In the genomic region with DNA sequence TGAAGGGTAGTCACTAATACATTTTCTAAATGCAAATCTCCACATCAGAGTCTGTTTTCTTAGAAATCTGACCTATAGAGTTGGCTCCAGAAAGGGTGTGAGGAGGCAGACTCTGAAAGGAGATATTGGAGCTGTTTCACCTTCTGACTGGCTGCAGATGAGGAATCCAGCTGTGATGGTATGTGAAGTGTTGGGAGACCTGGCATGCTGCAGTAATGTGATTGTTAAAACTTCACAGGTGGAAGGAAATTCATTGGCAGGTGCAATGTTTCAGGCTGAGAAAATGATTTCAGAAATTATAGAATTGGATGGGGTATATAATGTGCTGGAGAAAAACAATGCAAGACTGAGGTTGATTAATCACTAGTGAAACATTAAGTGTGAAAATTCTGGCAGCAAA, we compare ENCODE assay signal across 22 cellular contexts.
"Had no signal": no experiment of that assay in that cellular context is flagged by ENCODE, and none has a peak within 500 bp of the region (broad histone marks: within the 10 kb centered on the region; RNA-seq: fewer than 3 reads in every experiment).

No MANE protein-coding gene starts in this region.

- H3K36me3 ChIP-seq: adrenal gland, Peyer's patch, SJCRH30 had no signal

- H3K4me2 ChIP-seq: SK-N-SH had no signal

- ATAC-seq: activated CD4-positive, alpha-beta T cell treated with anti-CD3 and anti-CD28 coated beads for 36 hours; activated CD8-positive, alpha-beta T cell treated with anti-CD3 and anti-CD28 coated beads for 36 hours; activated T-cell treated with anti-CD3 and anti-CD28 coated beads, Interleukin-2, amount 50 U/mL, for 72 hours had no signal

- H3K9ac ChIP-seq: SK-N-SH had no signal

- H3K36me3 Mint-ChIP-seq: activated naive CD8-positive, alpha-beta T cell treated with anti-CD3 and anti-CD28 coated beads, Interleukin-2, amount 10 ng/mL, durations not matched to agents 7 days and 5 days had no signal

- H3K9me2 ChIP-seq: SK-N-SH had no signal

- H3K27me3 ChIP-seq: adrenal gland, Peyer's patch, SJCRH30 had no signal

- DNase-seq: activated CD4-positive, alpha-beta T cell treated with anti-CD3 and anti-CD28 coated beads for 36 hours; activated CD4-positive, alpha-beta T cell treated with anti-CD3 and anti-CD28 coated beads, Interleukin-2, amount 50 U/mL, for 1 hour; activated CD8-positive, alpha-beta memory T cell treated with anti-CD3 and anti-CD28 coated beads, Interleukin-2, amount 50 U/mL, for 4 hours; activated CD8-positive, alpha-beta T cell treated with anti-CD3 and anti-CD28 coated beads for 36 hours; activated naive CD4-positive, alpha-beta T cell treated with anti-CD3 and anti-CD28 coated beads, Interleukin-2, amount 50 U/mL, for 16 hours; activated naive CD8-positive, alpha-beta T cell treated with anti-CD3 and anti-CD28 coated beads, Interleukin-2, amount 10 ng/mL, durations not matched to agents 7 days and 5 days; activated T-cell treated with anti-CD3 and anti-CD28 coated beads, Interleukin-2, amount 50 U/mL, for 72 hours; adrenal gland; anterior cingulate cortex; KBM-7; NCI-H1048; NCI-H146; NCI-H187 treated with DMSO at 0.1 percent for 48 hours; NCI-H2081 treated with DMSO at 0.1 percent for 48 hours; NCI-H510A treated with DMSO at 0.1 percent for 48 hours; Peyer's patch; Right ventricle myocardium superior; SJCRH30; SK-N-SH; T-helper 1 cell had no signal

- H3K27ac ChIP-seq: adrenal gland, Peyer's patch, RWPE1, SJCRH30, VCaP had no signal

- H3K9me3 Mint-ChIP-seq: activated CD8-positive, alpha-beta T cell treated with anti-CD3 and anti-CD28 coated beads for 36 hours; activated naive CD8-positive, alpha-beta T cell treated with anti-CD3 and anti-CD28 coated beads, Interleukin-2, amount 10 ng/mL, durations not matched to agents 7 days and 5 days had no signal

- H3K4me3 ChIP-seq: adrenal gland, Peyer's patch, SJCRH30 had no signal

- H3K4me3 Mint-ChIP-seq: activated CD4-positive, alpha-beta T cell treated with anti-CD3 and anti-CD28 coated beads for 36 hours; activated CD8-positive, alpha-beta T cell treated with anti-CD3 and anti-CD28 coated beads for 36 hours; activated naive CD8-positive, alpha-beta T cell treated with anti-CD3 and anti-CD28 coated beads, Interleukin-2, amount 10 ng/mL, durations not matched to agents 7 days and 5 days; activated T-cell treated with anti-CD3 and anti-CD28 coated beads, Interleukin-2, amount 50 U/mL, for 72 hours had no signal

- H3K27ac Mint-ChIP-seq: activated CD4-positive, alpha-beta T cell treated with anti-CD3 and anti-CD28 coated beads for 36 hours; activated CD8-positive, alpha-beta T cell treated with anti-CD3 and anti-CD28 coated beads for 36 hours; activated naive CD8-positive, alpha-beta T cell treated with anti-CD3 and anti-CD28 coated beads, Interleukin-2, amount 10 ng/mL, durations not matched to agents 7 days and 5 days; activated T-cell treated with anti-CD3 and anti-CD28 coated beads, Interleukin-2, amount 50 U/mL, for 72 hours had no signal

- H3K4me1 ChIP-seq: adrenal gland, Peyer's patch, SJCRH30 had no signal

- H3K4me1 Mint-ChIP-seq: activated CD4-positive, alpha-beta T cell treated with anti-CD3 and anti-CD28 coated beads for 36 hours; activated naive CD8-positive, alpha-beta T cell treated with anti-CD3 and anti-CD28 coated beads, Interleukin-2, amount 10 ng/mL, durations not matched to agents 7 days and 5 days had no signal

- H3K27me3 Mint-ChIP-seq: activated CD4-positive, alpha-beta T cell treated with anti-CD3 and anti-CD28 coated beads for 36 hours; activated CD8-positive, alpha-beta T cell treated with anti-CD3 and anti-CD28 coated beads for 36 hours; activated naive CD8-positive, alpha-beta T cell treated with anti-CD3 and anti-CD28 coated beads, Interleukin-2, amount 10 ng/mL, durations not matched to agents 7 days and 5 days had no signal
